In genomic region chr17:81386141-81386645, GRCh38 we compare ENCODE assay signal across 1 cellular context.
TF ChIP-seq lines count a peak whose summit lies in the region.

No MANE protein-coding gene starts in this region.

TF ChIP-seq in HepG2, 621 proteins besides CTCF, POLR2A, EP300 and RAD21 (continued from another document):
- 0 out of 2 replicates have a peak, but pooled peaks have one; percentile 16 for TF ChIP-seq ZNF451 (CRISPR knock-in tag; IDR thresholded peaks at IDR 0.05)
